In the genomic region with DNA sequence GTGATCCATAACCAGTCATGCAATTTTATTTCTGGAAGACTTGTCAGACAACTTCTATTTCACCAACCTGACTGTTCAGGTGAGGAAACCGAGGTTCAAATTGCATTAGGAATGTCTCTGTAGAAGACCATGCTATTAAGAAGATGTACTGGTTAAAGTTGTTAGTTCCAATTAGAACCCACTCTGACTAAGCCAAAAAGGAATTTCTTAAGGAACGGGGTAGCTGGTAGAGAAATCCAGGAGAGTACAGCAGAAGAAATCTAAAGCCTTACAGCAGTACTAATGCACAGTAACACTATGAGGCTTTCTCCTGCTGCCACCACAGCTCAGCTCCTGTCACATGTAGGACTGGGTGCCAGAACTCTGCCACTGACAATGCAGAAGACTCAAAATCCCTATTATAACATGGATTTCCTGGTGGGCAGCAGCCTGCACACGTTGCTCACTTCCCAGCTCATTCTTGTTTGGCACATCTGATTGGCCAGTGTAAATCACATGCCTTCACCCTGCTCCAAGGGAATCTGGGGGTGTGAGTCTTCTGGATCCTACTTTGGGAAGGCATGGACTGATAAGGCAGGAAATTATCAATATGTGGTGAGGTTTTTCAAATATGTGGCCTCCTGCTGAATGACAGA, we compare ENCODE assay signal across 11 cellular contexts. TPM values are rescaled to one million over a fixed set of nuclear protein-coding genes. Genes with fewer than 3 reads are reported as not detected.
DNase-seq lines count a peak whose midpoint lies in the region; ATAC-seq and TF ChIP-seq lines count a peak whose summit lies in the region.
"Had no signal": no experiment of that assay in that cellular context is flagged by ENCODE, and none has a peak within 500 bp of the region (broad histone marks: within the 10 kb centered on the region; RNA-seq: fewer than 3 reads in every experiment).

No MANE protein-coding gene starts in this region.

- TF ChIP-seq RAD21 in IMR-90 (IDR thresholded peaks at IDR 0.05; ENCODE audit: low read length) = no peak

- no peak overlapping the region for H4K91ac ChIP-seq in IMR-90 (ENCODE audit: insufficient read depth, low read depth, low read length)

- H4K5ac ChIP-seq in IMR-90 (ENCODE audit: low read depth, low read length) = no peak overlapping the region

- no peak overlapping the region for H2BK120ac ChIP-seq in IMR-90 (ENCODE audit: low read depth, low read length)

- peaks cover 48% of the 10 kb centered on the region for H3K36me3 Mint-ChIP-seq in effector memory CD8-positive, alpha-beta T cell (ENCODE audit: insufficient read depth)
- peaks cover 0 to 8% (median 3%) of the 10 kb centered on the region in 5 donors for H3K36me3 Mint-ChIP-seq in naive thymus-derived CD4-positive, alpha-beta T cell
- H3K36me3 Mint-ChIP-seq: CD4-positive, CD25-positive, alpha-beta regulatory T cell had no signal

- peak overlapping the region; percentile 63; the same call in 1 of the 2 replicates for H3K4me2 ChIP-seq in IMR-90 (ENCODE audit: low read depth, low read length)

- H3K4me1 Mint-ChIP-seq in effector memory CD8-positive, alpha-beta T cell (ENCODE audit: low read depth in 2 of 2) = peaks cover 18 to 36% of the 10 kb centered on the region in 2 donors
- H3K4me1 Mint-ChIP-seq in naive thymus-derived CD4-positive, alpha-beta T cell = peaks cover 7 to 29% (median 19%) of the 10 kb centered on the region in 7 donors

- H3K79me1 ChIP-seq in IMR-90 (ENCODE audit: low read depth in 1 of 2, low read length in 2 of 2) = peaks cover 22 to 54% of the 10 kb centered on the region in 2 experiments; a peak in 3 of 4 replicates

- H3K9ac ChIP-seq in IMR-90 (ENCODE audit: low read depth, low read length) = no peak overlapping the region

- peaks cover 15% of the 10 kb centered on the region for H3K4me1 ChIP-seq in IMR-90 (ENCODE audit: control insufficient read depth, insufficient read depth, low read length)
- H3K4me1 ChIP-seq in naive thymus-derived CD4-positive, alpha-beta T cell (ENCODE audit: control insufficient read depth in 2 of 2, insufficient read depth in 2 of 2, low read length in 2 of 2) = peaks cover 6 to 16% of the 10 kb centered on the region in 2 donors
- peaks cover 7% of the 10 kb centered on the region for H3K4me1 ChIP-seq in effector memory CD4-positive, alpha-beta T cell (ENCODE audit: control insufficient read depth, insufficient read depth, low read length, poor library complexity, severe bottlenecking)
- H3K4me1 ChIP-seq: SJCRH30 had no signal

- no TSS peak for BruUV-seq in IMR-90 (replicated peaks; lab: Mats Ljungman, UMichigan)

- H2BK5ac ChIP-seq in IMR-90 (ENCODE audit: low read depth, low read length, poor library complexity, severe bottlenecking) = no peak overlapping the region

- H3K36me3 ChIP-seq in IMR-90 (ENCODE audit: control insufficient read depth, insufficient read depth, low read length) = peaks cover 5% of the 10 kb centered on the region
- peaks cover 0 to 3% (median 0%) of the 10 kb centered on the region in 3 experiments for H3K36me3 ChIP-seq in naive thymus-derived CD4-positive, alpha-beta T cell (ENCODE audit: control insufficient read depth in 2 of 3, insufficient read depth in 3 of 3, low read length in 3 of 3)
- peaks cover 7% of the 10 kb centered on the region for H3K36me3 ChIP-seq in effector memory CD4-positive, alpha-beta T cell (ENCODE audit: control insufficient read depth, insufficient read depth, low read length)
- H3K36me3 ChIP-seq: SJCRH30 had no signal

- intact Hi-C loops in IMR-90 (cut with micrococcal nuclease) = no loop called here
- intact Hi-C loops in naive thymus-derived CD4-positive, alpha-beta T cell (cut with micrococcal nuclease) = no loop called here

- peaks cover 19% of the 10 kb centered on the region; the same call in 1 of the 2 replicates for H4K20me1 ChIP-seq in IMR-90 (ENCODE audit: insufficient read depth, low read length)

- no peak overlapping the region for H2AK9ac ChIP-seq in IMR-90 (replicated peaks; ENCODE audit: low read depth, low read length, poor library complexity)

- no peak overlapping the region for H4K8ac ChIP-seq in IMR-90 (ENCODE audit: low read depth in 2 of 2, low read length in 2 of 2)

- peak overlapping the region; percentile 50 to 76 for H3K27ac Mint-ChIP-seq in effector memory CD8-positive, alpha-beta T cell
- H3K27ac Mint-ChIP-seq in naive thymus-derived CD4-positive, alpha-beta T cell = peak overlapping the region in 6 of 9 donors; percentile 3 to 70 (median 36)

- no peaks in the 10 kb centered on the region for H3K9me3 ChIP-seq in IMR-90 (ENCODE audit: control insufficient read depth, insufficient read depth, low read length)
- H3K9me3 ChIP-seq in naive thymus-derived CD4-positive, alpha-beta T cell (ENCODE audit: control insufficient read depth in 2 of 3, low read length in 3 of 3) = no peaks in the 10 kb centered on the region
- no peaks in the 10 kb centered on the region for H3K9me3 ChIP-seq in effector memory CD4-positive, alpha-beta T cell (ENCODE audit: control insufficient read depth, low read length)
- H3K9me3 ChIP-seq: SJCRH30 had no signal

- dilution Hi-C loops in IMR-90 (cut with HindIII; ENCODE audit: low sequenced_read_pairs, unreplicated experiment) = no loop called here

- H3K27me3 ChIP-seq in IMR-90 (ENCODE audit: control insufficient read depth, insufficient read depth, low read length) = no peaks in the 10 kb centered on the region
- H3K27me3 ChIP-seq in naive thymus-derived CD4-positive, alpha-beta T cell (ENCODE audit: control insufficient read depth in 2 of 2, insufficient read depth in 2 of 2, low read length in 2 of 2) = no peaks in the 10 kb centered on the region
- no peaks in the 10 kb centered on the region for H3K27me3 ChIP-seq in effector memory CD4-positive, alpha-beta T cell (replicated peaks; ENCODE audit: control insufficient read depth, insufficient read depth, low read length, poor library complexity, severe bottlenecking)
- H3K27me3 ChIP-seq: SJCRH30 had no signal

- no peaks in the 10 kb centered on the region for H3K27me3 Mint-ChIP-seq in effector memory CD8-positive, alpha-beta T cell
- no peaks in the 10 kb centered on the region for H3K27me3 Mint-ChIP-seq in naive thymus-derived CD4-positive, alpha-beta T cell
- H3K27me3 Mint-ChIP-seq: CD4-positive, CD25-positive, alpha-beta regulatory T cell had no signal

- H3K23ac ChIP-seq in IMR-90 (ENCODE audit: low read depth, low read length) = no peak overlapping the region

- 0 out of 2 replicates have a peak overlapping the region, but pooled peaks have one; percentile 8 for H3K27ac ChIP-seq in IMR-90 (ENCODE audit: insufficient read depth, low read length)
- H3K27ac ChIP-seq in naive thymus-derived CD4-positive, alpha-beta T cell (ENCODE audit: low read depth, low read length) = no peak overlapping the region
- H3K27ac ChIP-seq in effector memory CD4-positive, alpha-beta T cell (ENCODE audit: insufficient read depth, low read length, poor library complexity, severe bottlenecking) = no peak overlapping the region
- H3K27ac ChIP-seq: SJCRH30 had no signal

- no peak overlapping the region for H3K56ac ChIP-seq in IMR-90 (ENCODE audit: extremely low read depth, insufficient read depth, low read length)

- TF ChIP-seq CTCF in IMR-90 (conservative IDR thresholded peaks at IDR 0.05; ENCODE audit: low read depth, low read length) = no peak
- no peak for TF ChIP-seq CTCF in GM13976 (IDR thresholded peaks at IDR 0.05; ENCODE audit: borderline replicate concordance, control extremely low read depth, extremely low read depth, insufficient read depth, missing control alignments)

- no peak for ATAC-seq in IMR-90 (ENCODE audit: low read depth)
- ATAC-seq in effector memory CD8-positive, alpha-beta T cell (replicated peaks) = no peak
- ATAC-seq in naive thymus-derived CD4-positive, alpha-beta T cell = no peak

- WGBS in IMR-90 (ENCODE audit: extremely low coverage in 2 of 2, insufficient read length in 1 of 2), 2 experiments = no CpG with 5 or more reads among the region's 3 CpGs

- 0 out of 2 replicates have a peak overlapping the region, but pooled peaks have one; percentile 19 for H3K14ac ChIP-seq in IMR-90 (replicated peaks; ENCODE audit: low read depth, low read length)

- no peaks in the 10 kb centered on the region for H3K9me3 Mint-ChIP-seq in effector memory CD8-positive, alpha-beta T cell
- no peaks in the 10 kb centered on the region for H3K9me3 Mint-ChIP-seq in naive thymus-derived CD4-positive, alpha-beta T cell
- H3K9me3 Mint-ChIP-seq: CD4-positive, CD25-positive, alpha-beta regulatory T cell had no signal

- H2AK5ac ChIP-seq in IMR-90 (ENCODE audit: low read depth, low read length) = no peak overlapping the region

- H3K18ac ChIP-seq in IMR-90 (ENCODE audit: low read depth, low read length) = no peak overlapping the region

- peaks cover 8% of the 10 kb centered on the region for H3K9me1 ChIP-seq in IMR-90 (ENCODE audit: insufficient read depth, low read length)

- no peak for TF ChIP-seq POLR2A in IMR-90 (IDR thresholded peaks at IDR 0.05; ENCODE audit: low read depth, low read length)

- H3K4ac ChIP-seq in IMR-90 (ENCODE audit: low read depth, low read length) = no peak overlapping the region

- H2BK15ac ChIP-seq in IMR-90 (ENCODE audit: low read depth, low read length) = no peak overlapping the region; the same call in 2 of the 3 replicates

- in situ Hi-C loops in IMR-90 (cut with MboI; ENCODE audit: low sequenced_read_pairs) = no loop called here
- in situ Hi-C loops in GM13976 (cut with MboI; ENCODE audit: low sequenced_read_pairs, unreplicated experiment) = no loop called here

- POLR2A ChIA-PET in IMR-90 (lab: Charles Lee; ENCODE audit: unreplicated experiment) = no interaction called here
- POLR2A ChIA-PET in naive thymus-derived CD4-positive, alpha-beta T cell (lab: Charles Lee) = interaction anchor here (0.6 kb wide), 1 partner anchor 356 kb away, joined by 3 read pairs; no protein-coding TSS in a partner anchor

- H2AFZ ChIP-seq in IMR-90 (replicated peaks; ENCODE audit: low read length, poor library complexity) = peak overlapping the region; percentile 7

- no peak overlapping the region for H3K4me3 Mint-ChIP-seq in effector memory CD8-positive, alpha-beta T cell
- no peak overlapping the region for H3K4me3 Mint-ChIP-seq in naive thymus-derived CD4-positive, alpha-beta T cell
- H3K4me3 Mint-ChIP-seq: CD4-positive, CD25-positive, alpha-beta regulatory T cell had no signal

- no peak overlapping the region for H3K4me3 ChIP-seq in IMR-90 (ENCODE audit: insufficient read depth, low read depth, low read length)
- no peak overlapping the region for H3K4me3 ChIP-seq in naive thymus-derived CD4-positive, alpha-beta T cell (ENCODE audit: low read length)
- no peak overlapping the region for H3K4me3 ChIP-seq in effector memory CD4-positive, alpha-beta T cell (ENCODE audit: insufficient read depth, low read depth, low read length, poor library complexity, severe bottlenecking)
- H3K4me3 ChIP-seq: SJCRH30 had no signal

- no peak overlapping the region for H2BK20ac ChIP-seq in IMR-90 (ENCODE audit: low read depth, low read length)

- CTCF ChIA-PET in IMR-90 (lab: Yijun Ruan, JAX) = no interaction called here
- CTCF ChIA-PET in naive thymus-derived CD4-positive, alpha-beta T cell (lab: Charles Lee) = no interaction called here

- DNase-seq in AG20443 (ENCODE audit: low spot score) = peak; percentile 41
- DNase-seq in IMR-90 = peak; percentile 49
- no peak for DNase-seq in effector memory CD8-positive, alpha-beta T cell
- DNase-seq in naive thymus-derived CD4-positive, alpha-beta T cell = no peak
- no peak for DNase-seq in NOMO-1 treated with dmso at 0.1 percent for 144 hours (lab: John Stamatoyannopoulos, UW; ENCODE audit: unreplicated experiment)
- no peak for DNase-seq in DMS 273 (lab: John Stamatoyannopoulos, UW; ENCODE audit: unreplicated experiment)
- DNase-seq in effector memory CD4-positive, alpha-beta T cell = no peak
- no peak for DNase-seq in GM13976 (ENCODE audit: low spot score)
- DNase-seq: CD4-positive, CD25-positive, alpha-beta regulatory T cell; NCI-H187 had no signal

RNA-seq across cellular contexts. Expression of gene CAST, which starts 37.1 kb away (rescaled TPM):
- 128 and 183 TPM in 2 replicates for total RNA-seq in IMR-90 (2012; rRNA removed)
- 81.9 and 91.3 TPM in 2 replicates for polyA plus RNA-seq in IMR-90 (2012; rRNA removed)
- polyA plus RNA-seq in IMR-90 (2012; cell fraction: cytosol; rRNA removed) = 31.1 and 42.0 TPM in 2 replicates
- polyA plus RNA-seq in IMR-90 (2012; cell fraction: nucleus; rRNA removed; ENCODE audit: low replicate concordance) = 19.8 and 93.2 TPM in 2 replicates
- total RNA-seq in naive thymus-derived CD4-positive, alpha-beta T cell = 100 to 1,000 TPM; 112 to 298 (median 185) TPM
- polyA plus RNA-seq in naive thymus-derived CD4-positive, alpha-beta T cell = 10 to 100 TPM; 31.1 to 43.8 TPM

Comparison
In these comparisons a context has a peak if more than half of its experiments do, and no peak if none do; other contexts are left out.
1. DNase-seq: peak in AG20443 (single experiment) and IMR-90 (single experiment); none in effector memory CD8-positive, alpha-beta T cell (0 of 3), naive thymus-derived CD4-positive, alpha-beta T cell (0 of 9), NOMO-1 treated with dmso at 0.1 percent for 144 hours (single experiment), DMS 273 (single experiment), effector memory CD4-positive, alpha-beta T cell (0 of 3) and GM13976 (single experiment).